18 cellular contexts compared by ENCODE assay signal in the genomic region with DNA sequence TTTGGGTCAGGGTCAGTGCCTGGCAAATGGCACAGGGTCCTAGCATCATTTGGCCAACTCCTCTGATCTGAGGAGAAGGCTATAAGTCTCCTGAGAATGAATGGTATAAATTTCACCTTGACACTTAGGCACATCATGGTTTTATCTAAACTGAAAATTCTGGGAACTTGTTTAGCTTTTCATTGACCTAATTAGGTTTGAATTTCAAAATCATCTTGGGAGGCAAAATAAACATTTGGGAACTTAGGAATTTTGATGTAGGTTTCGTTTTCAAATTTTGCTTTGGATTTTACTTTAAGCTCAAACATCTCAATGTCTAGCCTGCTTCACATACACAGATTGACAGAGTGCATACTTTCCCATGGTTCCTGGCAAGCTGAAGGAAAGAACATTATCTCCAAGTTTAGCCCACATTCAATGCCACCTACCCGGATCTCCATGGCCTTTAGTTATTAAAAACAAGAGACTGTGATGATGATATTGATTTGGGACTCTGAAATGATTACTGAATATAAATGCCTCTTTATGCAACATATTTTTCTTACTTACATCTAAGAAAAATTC.
DNase-seq lines count a peak whose midpoint lies in the region; ATAC-seq, FAIRE-seq and TF ChIP-seq lines count a peak whose summit lies in the region.
"Had no signal": no experiment of that assay in that cellular context is flagged by ENCODE, and none has a peak within 500 bp of the region (broad histone marks: within the 10 kb centered on the region; RNA-seq: fewer than 3 reads in every experiment).

No MANE protein-coding gene starts in this region.

- peak overlapping the region; percentile 89 for H3K27ac Mint-ChIP-seq in stimulated activated memory B cell treated with anti-CD40 and anti-IgM and Interleukin-4, amounts not matched to agents 10 μg/mL and 1 μg/mL and 100 μg/mL, for 72 hours

- no peak for DNase-seq in GM18507 (ENCODE audit: extremely low spot score, insufficient read length, low read depth)
- DNase-seq in adipocyte (ENCODE audit: low read depth): peak; percentile 30
- peak; percentile 1 for DNase-seq in iris pigment epithelial cell (ENCODE audit: low read depth)
- DNase-seq in erythroblast (lab: John Stamatoyannopoulos, UW): no peak
- DNase-seq in NCI-H1417 treated with DMSO at 0.1 percent for 48 hours (lab: John Stamatoyannopoulos, UW): no peak
- DNase-seq: DMS 273 treated with DMSO at 0.1 percent for 48 hours; EL; HCEC 1CT; NCI-H2107; NCI-H226; NCI-H526 treated with DMSO at 0.1 percent for 48 hours; NK-92 treated with Interleukin-12 subunit alpha and Interleukin-12 subunit beta, amount 100 ng/mL, for 24 hours; PC-9; SK-N-SH had no signal

- H3K36me3 Mint-ChIP-seq in stimulated activated memory B cell treated with anti-CD40 and anti-IgM and Interleukin-4, amounts not matched to agents 10 μg/mL and 1 μg/mL and 100 μg/mL, for 72 hours: no peaks in the 10 kb centered on the region
- H3K36me3 Mint-ChIP-seq: IgD-negative memory B cell had no signal

- H3K4me3 ChIP-seq in adipocyte (ENCODE audit: low read length): peak overlapping the region; percentile 42
- H3K4me3 ChIP-seq: BLaER1 treated with 17β-estradiol and CSF1 and Interleukin-3, amounts not matched to agents 10 nM and 100 nM; PC-9 had no signal

- H3K4me3 Mint-ChIP-seq in stimulated activated memory B cell treated with anti-CD40 and anti-IgM and Interleukin-4, amounts not matched to agents 10 μg/mL and 1 μg/mL and 100 μg/mL, for 72 hours: no peak overlapping the region

- peak; percentile 15 for FAIRE-seq in GM18507 (lab: Jason Lieb, UNC)

- no peak for TF ChIP-seq POLR2A in erythroblast (IDR thresholded peaks at IDR 0.05; ENCODE audit: low read length)

- H3K9ac ChIP-seq in adipocyte (ENCODE audit: low read length): no peak overlapping the region
- H3K9ac ChIP-seq: BLaER1 treated with 17β-estradiol and CSF1 and Interleukin-3, amounts not matched to agents 10 nM and 100 nM; SK-N-SH had no signal

- no peaks in the 10 kb centered on the region for H3K27me3 Mint-ChIP-seq in stimulated activated memory B cell treated with anti-CD40 and anti-IgM and Interleukin-4, amounts not matched to agents 10 μg/mL and 1 μg/mL and 100 μg/mL, for 72 hours
- H3K27me3 Mint-ChIP-seq: IgD-negative memory B cell had no signal

- no peaks in the 10 kb centered on the region for H3K27me3 ChIP-seq in adipocyte (replicated peaks; ENCODE audit: control insufficient read depth, insufficient read depth, low read length)
- H3K27me3 ChIP-seq: BLaER1 treated with 17β-estradiol and CSF1 and Interleukin-3, amounts not matched to agents 10 nM and 100 nM had no signal

- H3K9me3 ChIP-seq in adipocyte (ENCODE audit: control insufficient read depth, low read length): no peaks in the 10 kb centered on the region
- H3K9me3 ChIP-seq: BLaER1 treated with 17β-estradiol and CSF1 and Interleukin-3, amounts not matched to agents 10 nM and 100 nM; SK-N-SH had no signal

- H3K9me3 Mint-ChIP-seq in stimulated activated memory B cell treated with anti-CD40 and anti-IgM and Interleukin-4, amounts not matched to agents 10 μg/mL and 1 μg/mL and 100 μg/mL, for 72 hours: no peaks in the 10 kb centered on the region
- H3K9me3 Mint-ChIP-seq: IgD-negative memory B cell had no signal

- no peak for ATAC-seq in stimulated activated memory B cell treated with anti-CD40 and anti-IgM and Interleukin-4, amounts not matched to agents 10 μg/mL and 1 μg/mL and 100 μg/mL, for 72 hours
- no peak for ATAC-seq in GM18519 (IDR thresholded peaks at IDR 0.05; ENCODE audit: low FRiP score, unreplicated experiment)

- H3K4me1 ChIP-seq in adipocyte (ENCODE audit: control insufficient read depth, insufficient read depth, low read length): peaks cover 23% of the 10 kb centered on the region

- no peaks in the 10 kb centered on the region for H3K36me3 ChIP-seq in adipocyte (ENCODE audit: control insufficient read depth, insufficient read depth, low read length, severe bottlenecking)
- H3K36me3 ChIP-seq: BLaER1 treated with 17β-estradiol and CSF1 and Interleukin-3, amounts not matched to agents 10 nM and 100 nM had no signal

- H3K4me1 Mint-ChIP-seq in stimulated activated memory B cell treated with anti-CD40 and anti-IgM and Interleukin-4, amounts not matched to agents 10 μg/mL and 1 μg/mL and 100 μg/mL, for 72 hours: peaks cover 72% of the 10 kb centered on the region

Comparison
In these comparisons a context has a peak if more than half of its experiments do, and no peak if none do; other contexts are left out.
1. DNase-seq: peak in adipocyte (single experiment) and iris pigment epithelial cell (single experiment); none in GM18507 (single experiment), erythroblast (0 of 2) and NCI-H1417 treated with DMSO at 0.1 percent for 48 hours (single experiment).